ENCODE assay signal across 9 cellular contexts in genomic region chr13:37870895-37871550, GRCh38. TPM values are rescaled to one million over a fixed set of nuclear protein-coding genes. Genes with fewer than 3 reads are reported as not detected.
DNase-seq lines count a peak whose midpoint lies in the region; TF ChIP-seq lines count a peak whose summit lies in the region.
"Had no signal": no experiment of that assay in that cellular context is flagged by ENCODE, and none has a peak within 500 bp of the region (broad histone marks: within the 10 kb centered on the region; RNA-seq: fewer than 3 reads in every experiment).

No MANE protein-coding gene starts in this region.

- no peaks in the 10 kb centered on the region for H3K36me3 Mint-ChIP-seq in neural crest cell (ENCODE audit: low read depth)
- no peaks in the 10 kb centered on the region for H3K36me3 Mint-ChIP-seq in activated CD4-positive, alpha-beta memory T cell treated with anti-CD3 and anti-CD28 coated beads, Interleukin-2, amount 10 ng/mL, durations not matched to agents 7 days and 5 days (ENCODE audit: low read depth)

- H3K27me3 Mint-ChIP-seq in neural crest cell (ENCODE audit: low read depth), result peaks cover 36% of the 10 kb centered on the region
- peaks cover 25% of the 10 kb centered on the region for H3K27me3 Mint-ChIP-seq in activated CD4-positive, alpha-beta memory T cell treated with anti-CD3 and anti-CD28 coated beads, Interleukin-2, amount 10 ng/mL, durations not matched to agents 7 days and 5 days

- H3K36me3 ChIP-seq in BJ (ENCODE audit: control insufficient read depth, insufficient read depth, low read length) (no peaks in the 10 kb centered on the region), adrenal gland (replicated peaks in 1 of 2) (no peaks in the 10 kb centered on the region)

- H3K4me1 ChIP-seq in adrenal gland (replicated peaks in 1 of 2), result peaks cover 4 to 8% of the 10 kb centered on the region in 2 donors

- peaks cover 30% of the 10 kb centered on the region for H3K4me1 Mint-ChIP-seq in neural crest cell
- H3K4me1 Mint-ChIP-seq in activated CD4-positive, alpha-beta memory T cell treated with anti-CD3 and anti-CD28 coated beads, Interleukin-2, amount 10 ng/mL, durations not matched to agents 7 days and 5 days, result peaks cover 5% of the 10 kb centered on the region

- no peak overlapping the region for H3K27ac ChIP-seq in adrenal gland

- POLR2A ChIA-PET in BJ (lab: Charles Lee), result no interaction called here
- POLR2A ChIA-PET in activated CD4-positive, alpha-beta memory T cell treated with anti-CD3 and anti-CD28 coated beads, Interleukin-2, amount 10 ng/mL, durations not matched to agents 7 days and 5 days (lab: Charles Lee), result no interaction called here

- H3K27ac Mint-ChIP-seq in neural crest cell (ENCODE audit: unreplicated experiment), result no peak overlapping the region
- no peak overlapping the region for H3K27ac Mint-ChIP-seq in activated CD4-positive, alpha-beta memory T cell treated with anti-CD3 and anti-CD28 coated beads, Interleukin-2, amount 10 ng/mL, durations not matched to agents 7 days and 5 days

- TF ChIP-seq POLR2A in adrenal gland (IDR thresholded peaks at IDR 0.05), result no peak

- H3K4me3 ChIP-seq in BJ (ENCODE audit: low read depth, low read length) (0 out of 2 replicates have a peak overlapping the region, but pooled peaks have one; percentile 3), epithelial cell of esophagus (ENCODE audit: low read length) (no peak overlapping the region), adrenal gland (no peak overlapping the region)

- no peaks in the 10 kb centered on the region for H3K9me3 Mint-ChIP-seq in neural crest cell
- H3K9me3 Mint-ChIP-seq in activated CD4-positive, alpha-beta memory T cell treated with anti-CD3 and anti-CD28 coated beads, Interleukin-2, amount 10 ng/mL, durations not matched to agents 7 days and 5 days, result peaks cover 3% of the 10 kb centered on the region

- no peak for TF ChIP-seq CTCF in BJ (IDR thresholded peaks at IDR 0.05; ENCODE audit: insufficient read depth, low read depth, low read length)
- TF ChIP-seq CTCF in epithelial cell of esophagus (IDR thresholded peaks at IDR 0.05; ENCODE audit: insufficient read depth, low read depth, low read length, missing control alignments), result no peak
- TF ChIP-seq CTCF in neural crest cell (conservative IDR thresholded peaks at IDR 0.05), result no peak
- no peak for TF ChIP-seq CTCF in adrenal gland (IDR thresholded peaks at IDR 0.05)

- CTCF ChIA-PET in BJ (lab: Yijun Ruan, JAX), result interaction anchor here (0.5 to 2.3 kb wide), 12 partner anchors 9 to 250 kb away, joined by 3 to 24 read pairs (median 3); no protein-coding TSS in a partner anchor
- CTCF ChIA-PET in activated CD4-positive, alpha-beta memory T cell treated with anti-CD3 and anti-CD28 coated beads, Interleukin-2, amount 10 ng/mL, durations not matched to agents 7 days and 5 days (lab: Charles Lee), result no interaction called here

- WGBS in adrenal gland, 4 donors, result 51 to 65% (median 56%) methylated on average over 9 to 10 of the region's 10 CpGs

- intact Hi-C loops in adrenal gland (cut with DNase I), result no loop called here

- DNase-seq in BJ (ENCODE audit: low read depth) (peak; percentile 38), RKO (ENCODE audit: low spot score) (peak; percentile 16), epithelial cell of esophagus (ENCODE audit: low read depth) (peak; percentile 52), neural crest cell (ENCODE audit: low read depth, low spot score) (no peak), adrenal gland (no peak), DMS 273 treated with DMSO at 0.1 percent for 48 hours (lab: John Stamatoyannopoulos, UW) (no peak)
- DNase-seq in activated naive CD4-positive, alpha-beta T cell (lab: John Stamatoyannopoulos, UW), result no peak
- DNase-seq in activated CD4-positive, alpha-beta memory T cell treated with anti-CD3 and anti-CD28 coated beads, Interleukin-2, amount 10 ng/mL, durations not matched to agents 7 days and 5 days, result no peak
- DNase-seq: activated gamma-delta T cell had no signal

- H3K27me3 ChIP-seq in BJ (ENCODE audit: control insufficient read depth, insufficient read depth, low read length), result no peaks in the 10 kb centered on the region
- peaks cover 14% of the 10 kb centered on the region for H3K27me3 ChIP-seq in adrenal gland

- peak overlapping the region; percentile 94 for H3K4me3 Mint-ChIP-seq in neural crest cell
- H3K4me3 Mint-ChIP-seq in activated CD4-positive, alpha-beta memory T cell treated with anti-CD3 and anti-CD28 coated beads, Interleukin-2, amount 10 ng/mL, durations not matched to agents 7 days and 5 days, result no peak overlapping the region

- peaks cover 0 to 4% (median 0%) of the 10 kb centered on the region in 3 donors for H3K9me3 ChIP-seq in adrenal gland (replicated peaks in 1 of 3)

RNA-seq across cellular contexts. Expression of gene TRPC4, which starts 1.5 kb away (rescaled TPM):
- 6.2 and 10.1 TPM in 2 replicates for polyA plus RNA-seq in BJ (2011; rRNA removed)
- polyA minus RNA-seq in BJ (2011; rRNA and poly(A)+ RNA removed), result 11.1 and 13.1 TPM in 2 replicates
- 2.5 TPM in 2 replicates for total RNA-seq in neural crest cell
- total RNA-seq in adrenal gland, result 10 to 100 TPM in 1 of 8 donors, 1 to 10 TPM in 1, under 1 TPM in 6; 0.24 to 22.5 (median 0.66) TPM
- under 1 TPM; 0.74 to 0.88 (median 0.82) TPM for polyA plus RNA-seq in adrenal gland
- not detected for total RNA-seq in activated CD4-positive, alpha-beta memory T cell treated with anti-CD3 and anti-CD28 coated beads, Interleukin-2, amount 10 ng/mL, durations not matched to agents 7 days and 5 days

Comparison
In these comparisons a context has a peak if more than half of its experiments do, and no peak if none do; other contexts are left out.
1. DNase-seq: peak in BJ (single experiment), RKO (single experiment) and epithelial cell of esophagus (single experiment); none in neural crest cell (single experiment), adrenal gland (0 of 7), activated naive CD4-positive, alpha-beta T cell (0 of 4), activated CD4-positive, alpha-beta memory T cell treated with anti-CD3 and anti-CD28 coated beads, Interleukin-2, amount 10 ng/mL, durations not matched to agents 7 days and 5 days (single experiment) and DMS 273 treated with DMSO at 0.1 percent for 48 hours (single experiment).